ENCODE assay signal across 2 cellular contexts in the genomic region with DNA sequence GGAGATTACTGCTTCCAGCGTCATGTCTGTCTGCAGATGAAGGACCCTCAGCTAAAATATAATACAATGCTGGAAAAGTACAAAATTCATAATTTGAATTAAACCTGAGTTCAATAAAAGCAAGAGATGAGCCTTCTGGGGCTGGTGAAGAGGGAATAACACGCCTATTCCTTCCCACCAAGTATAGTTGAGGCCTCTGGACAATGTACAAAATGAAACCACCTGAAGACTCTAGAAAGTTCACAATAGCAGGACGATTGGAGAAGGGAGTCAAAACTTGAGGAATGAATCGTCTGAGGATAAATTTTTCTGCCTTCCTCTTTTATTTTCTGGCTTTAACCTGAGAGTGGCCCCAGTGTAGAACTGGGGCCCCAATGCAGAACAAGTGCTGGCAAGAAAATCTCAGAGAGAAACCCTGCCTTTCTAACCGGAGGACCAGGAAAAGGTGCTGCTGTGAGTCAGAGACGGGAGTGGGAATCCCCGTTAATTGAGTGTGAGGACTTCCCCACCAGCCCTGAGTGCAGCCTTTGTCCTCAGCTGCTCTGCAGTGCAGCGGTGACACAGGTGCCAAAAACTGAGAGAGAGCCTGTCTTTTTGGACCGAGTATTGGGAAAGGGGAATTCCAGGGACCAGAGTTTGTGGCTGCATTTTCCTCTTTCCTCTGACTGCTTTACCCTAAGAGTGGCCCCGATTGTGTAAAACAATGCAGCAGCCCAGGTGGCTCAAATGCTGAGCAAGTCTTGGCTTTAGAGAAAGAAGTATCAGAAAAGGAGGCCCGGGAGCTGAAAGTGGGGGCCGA.
TF ChIP-seq lines count a peak whose summit lies in the region.

No MANE protein-coding gene starts in this region.

TF ChIP-seq in liver, 16 proteins besides CTCF, POLR2A, EP300 and RAD21 (continued from another document):
- TF ChIP-seq, protein P1, sequence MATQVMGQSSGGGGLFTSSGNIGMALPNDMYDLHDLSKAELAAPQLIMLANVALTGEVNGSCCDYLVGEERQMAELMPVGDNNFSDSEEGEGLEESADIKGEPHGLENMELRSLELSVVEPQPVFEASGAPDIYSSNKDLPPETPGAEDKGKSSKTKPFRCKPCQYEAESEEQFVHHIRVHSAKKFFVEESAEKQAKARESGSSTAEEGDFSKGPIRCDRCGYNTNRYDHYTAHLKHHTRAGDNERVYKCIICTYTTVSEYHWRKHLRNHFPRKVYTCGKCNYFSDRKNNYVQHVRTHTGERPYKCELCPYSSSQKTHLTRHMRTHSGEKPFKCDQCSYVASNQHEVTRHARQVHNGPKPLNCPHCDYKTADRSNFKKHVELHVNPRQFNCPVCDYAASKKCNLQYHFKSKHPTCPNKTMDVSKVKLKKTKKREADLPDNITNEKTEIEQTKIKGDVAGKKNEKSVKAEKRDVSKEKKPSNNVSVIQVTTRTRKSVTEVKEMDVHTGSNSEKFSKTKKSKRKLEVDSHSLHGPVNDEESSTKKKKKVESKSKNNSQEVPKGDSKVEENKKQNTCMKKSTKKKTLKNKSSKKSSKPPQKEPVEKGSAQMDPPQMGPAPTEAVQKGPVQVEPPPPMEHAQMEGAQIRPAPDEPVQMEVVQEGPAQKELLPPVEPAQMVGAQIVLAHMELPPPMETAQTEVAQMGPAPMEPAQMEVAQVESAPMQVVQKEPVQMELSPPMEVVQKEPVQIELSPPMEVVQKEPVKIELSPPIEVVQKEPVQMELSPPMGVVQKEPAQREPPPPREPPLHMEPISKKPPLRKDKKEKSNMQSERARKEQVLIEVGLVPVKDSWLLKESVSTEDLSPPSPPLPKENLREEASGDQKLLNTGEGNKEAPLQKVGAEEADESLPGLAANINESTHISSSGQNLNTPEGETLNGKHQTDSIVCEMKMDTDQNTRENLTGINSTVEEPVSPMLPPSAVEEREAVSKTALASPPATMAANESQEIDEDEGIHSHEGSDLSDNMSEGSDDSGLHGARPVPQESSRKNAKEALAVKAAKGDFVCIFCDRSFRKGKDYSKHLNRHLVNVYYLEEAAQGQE (IDR thresholded peaks at IDR 0.05) = no peak
- peak; percentile 62 to 70 for TF ChIP-seq HNF4A (conservative IDR thresholded peaks at IDR 0.05)

TF ChIP-seq in HepG2, 621 proteins besides CTCF, POLR2A, EP300 and RAD21 (continued from another document):
- TF ChIP-seq, protein P2, sequence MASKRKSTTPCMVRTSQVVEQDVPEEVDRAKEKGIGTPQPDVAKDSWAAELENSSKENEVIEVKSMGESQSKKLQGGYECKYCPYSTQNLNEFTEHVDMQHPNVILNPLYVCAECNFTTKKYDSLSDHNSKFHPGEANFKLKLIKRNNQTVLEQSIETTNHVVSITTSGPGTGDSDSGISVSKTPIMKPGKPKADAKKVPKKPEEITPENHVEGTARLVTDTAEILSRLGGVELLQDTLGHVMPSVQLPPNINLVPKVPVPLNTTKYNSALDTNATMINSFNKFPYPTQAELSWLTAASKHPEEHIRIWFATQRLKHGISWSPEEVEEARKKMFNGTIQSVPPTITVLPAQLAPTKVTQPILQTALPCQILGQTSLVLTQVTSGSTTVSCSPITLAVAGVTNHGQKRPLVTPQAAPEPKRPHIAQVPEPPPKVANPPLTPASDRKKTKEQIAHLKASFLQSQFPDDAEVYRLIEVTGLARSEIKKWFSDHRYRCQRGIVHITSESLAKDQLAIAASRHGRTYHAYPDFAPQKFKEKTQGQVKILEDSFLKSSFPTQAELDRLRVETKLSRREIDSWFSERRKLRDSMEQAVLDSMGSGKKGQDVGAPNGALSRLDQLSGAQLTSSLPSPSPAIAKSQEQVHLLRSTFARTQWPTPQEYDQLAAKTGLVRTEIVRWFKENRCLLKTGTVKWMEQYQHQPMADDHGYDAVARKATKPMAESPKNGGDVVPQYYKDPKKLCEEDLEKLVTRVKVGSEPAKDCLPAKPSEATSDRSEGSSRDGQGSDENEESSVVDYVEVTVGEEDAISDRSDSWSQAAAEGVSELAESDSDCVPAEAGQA (IDR thresholded peaks at IDR 0.05; ENCODE audit: low read depth) = no peak
- TF ChIP-seq, protein P2 (CRISPR knock-in tag; IDR thresholded peaks at IDR 0.05; ENCODE audit: borderline replicate concordance) = no peak
- no peak for TF ChIP-seq ZNF724P (CRISPR knock-in tag; IDR thresholded peaks at IDR 0.05; ENCODE audit: borderline replicate concordance)
